31 cellular contexts compared by ENCODE assay signal in genomic region chr17:62937636-62938035, GRCh38.
"Had no signal": no experiment of that assay in that cellular context is flagged by ENCODE, and none has a peak within 500 bp of the region (broad histone marks: within the 10 kb centered on the region; RNA-seq: fewer than 3 reads in every experiment).

No MANE protein-coding gene starts in this region.

- DNase-seq: activated CD4-positive, alpha-beta memory T cell treated with anti-CD3 and anti-CD28 coated beads, Interleukin-2, amount 10 ng/mL, durations not matched to agents 7 days and 5 days; activated CD4-positive, alpha-beta T cell treated with anti-CD3 and anti-CD28 coated beads for 1 hour; activated CD4-positive, alpha-beta T cell treated with anti-CD3 and anti-CD28 coated beads for 4 hours; activated CD4-positive, alpha-beta T cell treated with anti-CD3 and anti-CD28 coated beads, Interleukin-2, amount 10 ng/mL, durations not matched to agents 7 days and 5 days; activated CD4-positive, alpha-beta T cell treated with anti-CD3 and anti-CD28 coated beads, Interleukin-2, amount 50 U/mL, for 4 hours; activated CD8-positive, alpha-beta memory T cell treated with anti-CD3 and anti-CD28 coated beads, Interleukin-2, amount 50 U/mL, for 48 hours; activated gamma-delta T cell; activated naive CD4-positive, alpha-beta T cell; activated naive CD4-positive, alpha-beta T cell treated with anti-CD3 and anti-CD28 coated beads, Interleukin-2, amount 10 ng/mL, durations not matched to agents 7 days and 5 days; activated naive CD8-positive, alpha-beta T cell treated with anti-CD3 and anti-CD28 coated beads, Interleukin-2, amount 10 ng/mL, durations not matched to agents 7 days and 5 days; activated T-cell treated with anti-CD3 and anti-CD28 coated beads for 4 hours; activated T-cell treated with anti-CD3 and anti-CD28 coated beads, Interleukin-2, amount 50 U/mL, for 24 hours; activated T-cell treated with anti-CD3 and anti-CD28 coated beads, Interleukin-2, amount 50 U/mL, for 72 hours; brain microvascular endothelial cell; cortex of kidney; dermis blood vessel endothelial cell; effector memory CD4-positive, alpha-beta T cell; endodermal cell; foreskin keratinocyte; gastrocnemius medialis; heart right ventricle; T-helper 2 cell had no signal

- H3K4me2 ChIP-seq: hepatocyte had no signal

- FAIRE-seq: bronchial epithelial cell, colon, TTC549 had no signal

- H3K4me1 ChIP-seq: ascending aorta, foreskin keratinocyte, gastrocnemius medialis had no signal

- H3K27ac ChIP-seq: ascending aorta, brain microvascular endothelial cell, foreskin keratinocyte, gastrocnemius medialis, heart right ventricle, hepatocyte, VCaP had no signal

- H3K36me3 ChIP-seq: ascending aorta, brain microvascular endothelial cell, gastrocnemius medialis, heart right ventricle had no signal

- H3K79me2 ChIP-seq: hepatocyte had no signal

- H3K27me3 ChIP-seq: ascending aorta, brain microvascular endothelial cell, gastrocnemius medialis, hepatocyte had no signal

- H2AFZ ChIP-seq: hepatocyte had no signal

- H3K9me3 ChIP-seq: gastrocnemius medialis had no signal

- ATAC-seq: activated naive CD4-positive, alpha-beta T cell treated with anti-CD3 and anti-CD28 coated beads, Interleukin-2, amount 50 U/mL, for 72 hours; activated T-cell treated with anti-CD3 and anti-CD28 coated beads, Interleukin-2, amount 50 U/mL, for 72 hours; esophagus mucosa; foreskin keratinocyte; gastrocnemius medialis; heart right ventricle; WTC11 had no signal

- H3K4me3 ChIP-seq: ascending aorta, gastrocnemius medialis, heart right ventricle, hepatocyte had no signal
